In the genomic region with DNA sequence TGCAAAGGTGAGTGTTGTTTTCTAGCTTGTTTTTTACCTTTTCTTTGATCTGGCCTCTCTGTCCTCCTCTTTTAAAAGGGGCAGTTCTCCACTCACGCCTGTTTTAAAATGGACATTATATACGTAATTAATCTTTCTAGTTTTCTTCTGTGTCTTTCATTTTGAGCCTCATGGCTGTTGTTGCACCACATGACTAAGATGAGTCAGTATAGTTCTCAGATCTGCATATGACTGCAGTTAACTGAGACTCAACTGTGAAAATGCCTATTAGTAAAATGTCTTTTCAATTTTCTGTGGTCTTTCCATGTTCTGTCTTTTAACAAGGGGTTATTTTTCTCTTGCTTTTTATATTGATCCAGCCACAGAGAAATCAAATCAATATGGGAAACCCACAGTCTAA, we compare ENCODE assay signal across 12 cellular contexts.
DNase-seq lines count a peak whose midpoint lies in the region; ATAC-seq, FAIRE-seq and TF ChIP-seq lines count a peak whose summit lies in the region.
"Had no signal": no experiment of that assay in that cellular context is flagged by ENCODE, and none has a peak within 500 bp of the region (broad histone marks: within the 10 kb centered on the region; RNA-seq: fewer than 3 reads in every experiment).

No MANE protein-coding gene starts in this region.

- no peaks in the 10 kb centered on the region for H3K9me3 Mint-ChIP-seq in Calu3 (ENCODE audit: low read depth, unreplicated experiment)
- H3K9me3 Mint-ChIP-seq in activated CD8-positive, alpha-beta T cell treated with anti-CD3 and anti-CD28 coated beads for 36 hours = no peaks in the 10 kb centered on the region

- TF ChIP-seq CTCF in GM13977 (IDR thresholded peaks at IDR 0.05; ENCODE audit: extremely low read depth, insufficient read depth, missing control alignments) = no peak
- TF ChIP-seq CTCF in bronchial epithelial cell (IDR thresholded peaks at IDR 0.05; ENCODE audit: insufficient read depth, low read length, severe bottlenecking) = no peak
- no peak for TF ChIP-seq CTCF in Calu3 (IDR thresholded peaks at IDR 0.05; ENCODE audit: unreplicated experiment)
- TF ChIP-seq CTCF in activated CD8-positive, alpha-beta T cell treated with anti-CD3 and anti-CD28 coated beads for 36 hours (IDR thresholded peaks at IDR 0.05) = no peak

- no peak overlapping the region for H3K4me3 Mint-ChIP-seq in Calu3 (ENCODE audit: low read depth, unreplicated experiment)
- no peak overlapping the region for H3K4me3 Mint-ChIP-seq in activated CD8-positive, alpha-beta T cell treated with anti-CD3 and anti-CD28 coated beads for 36 hours

- no peaks in the 10 kb centered on the region for H3K27me3 Mint-ChIP-seq in Calu3 (ENCODE audit: unreplicated experiment)
- H3K27me3 Mint-ChIP-seq in activated CD8-positive, alpha-beta T cell treated with anti-CD3 and anti-CD28 coated beads for 36 hours = no peaks in the 10 kb centered on the region

- H3K27ac Mint-ChIP-seq in Calu3 (ENCODE audit: unreplicated experiment) = no peak overlapping the region
- no peak overlapping the region for H3K27ac Mint-ChIP-seq in activated CD8-positive, alpha-beta T cell treated with anti-CD3 and anti-CD28 coated beads for 36 hours

- in situ Hi-C loops in GM13977 (cut with MboI; ENCODE audit: low pct_unique_long_range_greater_than_20kb, low sequenced_read_pairs, unreplicated experiment) = no loop called here

- no peaks in the 10 kb centered on the region for H3K27me3 ChIP-seq in bronchial epithelial cell (ENCODE audit: control insufficient read depth, insufficient read depth, low read length)

- ATAC-seq in GM21381 (IDR thresholded peaks at IDR 0.05; ENCODE audit: unreplicated experiment) (peak; percentile 85), HG03066 (IDR thresholded peaks at IDR 0.05; ENCODE audit: low read depth, unreplicated experiment) (peak; percentile 77)
- ATAC-seq in activated CD8-positive, alpha-beta T cell treated with anti-CD3 and anti-CD28 coated beads for 36 hours = no peak

- CTCF ChIA-PET in Calu3 (lab: Charles Lee) = no interaction called here
- CTCF ChIA-PET in activated CD8-positive, alpha-beta T cell treated with anti-CD3 and anti-CD28 coated beads for 36 hours (lab: Charles Lee) = no interaction called here

- POLR2A ChIA-PET in activated CD8-positive, alpha-beta T cell treated with anti-CD3 and anti-CD28 coated beads for 36 hours (lab: Charles Lee) = no interaction called here

- intact Hi-C loops in Calu3 (cut with micrococcal nuclease; ENCODE audit: unreplicated experiment) = no loop called here
- intact Hi-C loops in activated CD8-positive, alpha-beta T cell treated with anti-CD3 and anti-CD28 coated beads for 36 hours (cut with micrococcal nuclease) = no loop called here

- H3K36me3 Mint-ChIP-seq in Calu3 (ENCODE audit: insufficient read depth, unreplicated experiment) = no peaks in the 10 kb centered on the region
- no peaks in the 10 kb centered on the region for H3K36me3 Mint-ChIP-seq in activated CD8-positive, alpha-beta T cell treated with anti-CD3 and anti-CD28 coated beads for 36 hours (ENCODE audit: low read depth)

- H3K4me1 Mint-ChIP-seq in Calu3 (ENCODE audit: low read depth, unreplicated experiment) = no peaks in the 10 kb centered on the region
- no peaks in the 10 kb centered on the region for H3K4me1 Mint-ChIP-seq in activated CD8-positive, alpha-beta T cell treated with anti-CD3 and anti-CD28 coated beads for 36 hours (ENCODE audit: low read depth)

- peak; percentile 29 for DNase-seq in GM13977 (ENCODE audit: low spot score)
- DNase-seq in bronchial epithelial cell (ENCODE audit: low read depth) = peak; percentile 17
- DNase-seq in activated CD8-positive, alpha-beta memory T cell treated with anti-CD3 and anti-CD28 coated beads for 24 hours = no peak
- DNase-seq in C1 segment of cervical spinal cord (lab: John Stamatoyannopoulos, UW) = no peak
- DNase-seq in Calu3 = no peak
- DNase-seq in activated CD8-positive, alpha-beta T cell treated with anti-CD3 and anti-CD28 coated beads for 36 hours = no peak
- DNase-seq: amygdala, left ventricle myocardium superior, SHP77 treated with DMSO at 0.1 percent for 48 hours had no signal

- no peak for FAIRE-seq in bronchial epithelial cell (lab: Jason Lieb, UNC)
- FAIRE-seq: HTR-8/SVneo had no signal

- H3K36me3 ChIP-seq in bronchial epithelial cell (ENCODE audit: control insufficient read depth, insufficient read depth, low read length) = no peaks in the 10 kb centered on the region

- BruUV-seq in Calu3 (replicated peaks; lab: Mats Ljungman, UMichigan) = no TSS peak

- H3K4me3 ChIP-seq in bronchial epithelial cell (ENCODE audit: low read depth, low read length) = no peak overlapping the region

Comparison
In these comparisons a context has a peak if more than half of its experiments do, and no peak if none do; other contexts are left out.
1. DNase-seq: peak in GM13977 (single experiment) and bronchial epithelial cell (single experiment); none in activated CD8-positive, alpha-beta memory T cell treated with anti-CD3 and anti-CD28 coated beads for 24 hours (single experiment), C1 segment of cervical spinal cord (0 of 14), Calu3 (single experiment) and activated CD8-positive, alpha-beta T cell treated with anti-CD3 and anti-CD28 coated beads for 36 hours (single experiment).